ENCODE assay signal across 16 cellular contexts in genomic region chr16:52439750-52440149, GRCh38.
A peak's percentile ranks its signal among the peaks of the same experiment; 100 is the strongest.
DNase-seq lines count a peak whose midpoint lies in the region; ATAC-seq and TF ChIP-seq lines count a peak whose summit lies in the region.
"Had no signal": no experiment of that assay in that cellular context is flagged by ENCODE, and none has a peak within 500 bp of the region (broad histone marks: within the 10 kb centered on the region; RNA-seq: fewer than 3 reads in every experiment).

No MANE protein-coding gene starts in this region.

- H2AFZ ChIP-seq in GM23338: no peak overlapping the region

- peaks cover 19% of the 10 kb centered on the region for H3K4me1 Mint-ChIP-seq in GM23338
- peaks cover 26% of the 10 kb centered on the region for H3K4me1 Mint-ChIP-seq in WTC11
- peaks cover 53% of the 10 kb centered on the region for H3K4me1 Mint-ChIP-seq in glutamatergic neuron (ENCODE audit: low read depth, unreplicated experiment)
- H3K4me1 Mint-ChIP-seq: B cell; CD4-positive, CD25-positive, alpha-beta regulatory T cell had no signal

- H3K27ac Mint-ChIP-seq in GM23338 (0 out of 2 replicates have a peak overlapping the region, but pooled peaks have one; percentile 7), WTC11 (peak overlapping the region; percentile 9; the same call in 1 of the 2 replicates), glutamatergic neuron (ENCODE audit: unreplicated experiment) (peak overlapping the region; percentile 96)
- H3K27ac Mint-ChIP-seq: B cell; CD4-positive, CD25-positive, alpha-beta regulatory T cell; CD8-positive, alpha-beta T cell had no signal

- H3K4me3 Mint-ChIP-seq in GM23338: no peak overlapping the region
- no peak overlapping the region for H3K4me3 Mint-ChIP-seq in WTC11
- peak overlapping the region; percentile 24 for H3K4me3 Mint-ChIP-seq in glutamatergic neuron (ENCODE audit: unreplicated experiment)
- H3K4me3 Mint-ChIP-seq: B cell; CD4-positive, CD25-positive, alpha-beta regulatory T cell; CD8-positive, alpha-beta T cell had no signal

- H3K27me3 ChIP-seq in GM23338 (ENCODE audit: insufficient read depth): no peaks in the 10 kb centered on the region
- H3K27me3 ChIP-seq: BLaER1 had no signal

- no peak overlapping the region for H3K4me2 ChIP-seq in GM23338
- H3K4me2 ChIP-seq: BLaER1 had no signal

- ATAC-seq in GM23338 (no peak), WTC11 (no peak)
- ATAC-seq: CD8-positive, alpha-beta T cell had no signal

- DNase-seq in GM23338 (ENCODE audit: low spot score) (no peak), WTC11 (ENCODE audit: low spot score) (no peak), glutamatergic neuron (no peak), superior temporal gyrus (ENCODE audit: extremely low spot score) (no peak), NCI-H524 treated with DMSO at 0.1 percent for 48 hours (lab: John Stamatoyannopoulos, UW) (no peak), amygdala (lab: John Stamatoyannopoulos, UW) (no peak)
- DNase-seq: Caco-2; CD4-positive, CD25-positive, alpha-beta regulatory T cell; CD8-positive, alpha-beta T cell; DMS153; DND-41; H7; HCEC 1CT had no signal

- no peaks in the 10 kb centered on the region for H3K79me2 ChIP-seq in GM23338 (replicated peaks; ENCODE audit: insufficient read depth)

- peaks cover 12% of the 10 kb centered on the region; the same call in 2 of the 3 replicates for H3K9me3 Mint-ChIP-seq in GM23338
- peaks cover 12% of the 10 kb centered on the region for H3K9me3 Mint-ChIP-seq in WTC11
- peaks cover 15% of the 10 kb centered on the region for H3K9me3 Mint-ChIP-seq in glutamatergic neuron (ENCODE audit: unreplicated experiment)

- TF ChIP-seq CTCF in GM23338 (conservative IDR thresholded peaks at IDR 0.05; ENCODE audit: low read depth in 2 of 2) (no peak), WTC11 (IDR thresholded peaks at IDR 0.05) (no peak), glutamatergic neuron (IDR thresholded peaks at IDR 0.05; ENCODE audit: partially characterized antibody, unreplicated experiment) (no peak)

- H3K27ac ChIP-seq in GM23338 (ENCODE audit: low read depth): no peak overlapping the region
- H3K27ac ChIP-seq: BLaER1, C4-2B had no signal

- POLR2A ChIA-PET in WTC11 (lab: Charles Lee): no interaction called here

- H3K36me3 Mint-ChIP-seq in GM23338 (ENCODE audit: low read depth) (peaks cover 43% of the 10 kb centered on the region), WTC11 (peaks cover 43% of the 10 kb centered on the region), glutamatergic neuron (ENCODE audit: unreplicated experiment) (peaks cover 19% of the 10 kb centered on the region)
- H3K36me3 Mint-ChIP-seq: CD4-positive, CD25-positive, alpha-beta regulatory T cell; CD8-positive, alpha-beta T cell had no signal

- peaks cover 11% of the 10 kb centered on the region for H3K36me3 ChIP-seq in GM23338 (ENCODE audit: insufficient read depth)

- H3K4me3 ChIP-seq in GM23338: no peak overlapping the region
- H3K4me3 ChIP-seq: BLaER1 had no signal

- H3F3A ChIP-seq in GM23338 (replicated peaks; ENCODE audit: low read depth): no peaks in the 10 kb centered on the region

- no peaks in the 10 kb centered on the region for H3K9me2 ChIP-seq in GM23338 (ENCODE audit: insufficient read depth)

- no peaks in the 10 kb centered on the region for H3K27me3 Mint-ChIP-seq in GM23338 (ENCODE audit: insufficient read depth, low read depth, poor library complexity)
- H3K27me3 Mint-ChIP-seq in WTC11 (ENCODE audit: low read depth): no peaks in the 10 kb centered on the region
- H3K27me3 Mint-ChIP-seq in glutamatergic neuron (ENCODE audit: unreplicated experiment): peaks cover 17% of the 10 kb centered on the region
- H3K27me3 Mint-ChIP-seq: B cell; CD4-positive, CD25-positive, alpha-beta regulatory T cell had no signal

- CTCF ChIA-PET in WTC11 (lab: Charles Lee): no interaction called here

- no peaks in the 10 kb centered on the region for H4K20me1 ChIP-seq in GM23338 (replicated peaks; ENCODE audit: insufficient read depth)
- H4K20me1 ChIP-seq: BLaER1 had no signal

- H3K4me1 ChIP-seq in GM23338 (ENCODE audit: insufficient read depth): peaks cover 18% of the 10 kb centered on the region
- H3K4me1 ChIP-seq: Caco-2 had no signal

TF ChIP-seq in GM23338, 12 proteins besides CTCF, POLR2A, EP300 and RAD21 (continues in another document):
- TF ChIP-seq ZNF114 (CRISPR knock-in tag; IDR thresholded peaks at IDR 0.05): no peak

TF ChIP-seq in WTC11, 78 proteins besides CTCF, POLR2A, EP300 and RAD21:
- TF ChIP-seq ZNF396 (CRISPR knock-in tag; IDR thresholded peaks at IDR 0.05; ENCODE audit: borderline replicate concordance) (no peak), GRHL2 (CRISPR knock-in tag; IDR thresholded peaks at IDR 0.05; ENCODE audit: insufficient replicate concordance, severe bottlenecking) (no peak)

Comparison
In these comparisons a context has a peak if more than half of its experiments do, and no peak if none do; other contexts are left out.
1. H3K27ac Mint-ChIP-seq: peak in every context shown above with its lines; median percentile 96 in glutamatergic neuron; 9 in WTC11; 7 in GM23338.